In genomic region chrX:57817302-57817701, GRCh38 we compare ENCODE assay signal across 12 cellular contexts.
DNase-seq lines count a peak whose midpoint lies in the region; ATAC-seq, FAIRE-seq and TF ChIP-seq lines count a peak whose summit lies in the region.
"Had no signal": no experiment of that assay in that cellular context is flagged by ENCODE, and none has a peak within 500 bp of the region (broad histone marks: within the 10 kb centered on the region; RNA-seq: fewer than 3 reads in every experiment).

No MANE protein-coding gene starts in this region.

- 16 to 28% methylated on average over 2 of the region's 2 CpGs for WGBS in heart right ventricle, 2 donors

- peaks cover 0 to 28% (median 0%) of the 10 kb centered on the region in 7 donors for H3K27me3 ChIP-seq in heart right ventricle
- H3K27me3 ChIP-seq: sigmoid colon had no signal

- H3K9me3 ChIP-seq in heart right ventricle = peaks cover 0 to 5% (median 0%) of the 10 kb centered on the region in 11 donors
- H3K9me3 ChIP-seq: sigmoid colon had no signal

- DNase-seq in heart right ventricle (no peak), left ventricle myocardium superior (no peak), NCI-H774 (lab: John Stamatoyannopoulos, UW) (peak; percentile 0), hippocampal formation (lab: John Stamatoyannopoulos, UW) (no peak)
- DNase-seq in activated effector memory CD4-positive, alpha-beta T cell treated with anti-CD3 and anti-CD28 coated beads, Interleukin-2, amount 50 U/mL, for 16 hours = no peak
- no peak for DNase-seq in stimulated activated CD4-positive, alpha-beta T cell treated with anti-CD3 and anti-CD28 coated beads, Interleukin-2, amount 100 ng/mL, for 24 hours
- DNase-seq: Calu3; sigmoid colon; stimulated activated naive CD8-positive, alpha-beta T cell treated with anti-CD3 and anti-CD28 coated beads, Interleukin-15, amount 100 ng/mL, for 72 hours had no signal

- intact Hi-C loops in heart right ventricle (cut with DNase I) = loop anchor here in 3 of 10 donors (5.0 to 10.0 kb wide), 2 partner anchors 105 to 207 kb away; no protein-coding TSS in a partner anchor
- intact Hi-C loops in left ventricle myocardium superior (cut with micrococcal nuclease) = no loop called here

- no peak overlapping the region for H3K27ac ChIP-seq in heart right ventricle
- H3K27ac ChIP-seq: sigmoid colon, SK-N-MC had no signal

- peak in 7 of 9 donors; percentile 39 to 58 (median 41) for TF ChIP-seq CTCF in heart right ventricle (IDR thresholded peaks at IDR 0.05)

- H3K4me1 ChIP-seq in heart right ventricle = no peaks in the 10 kb centered on the region
- H3K4me1 ChIP-seq: sigmoid colon had no signal

- H3K4me3 ChIP-seq in heart right ventricle = no peak overlapping the region
- H3K4me3 ChIP-seq: sigmoid colon, SK-N-MC had no signal

- no peak for ATAC-seq in heart right ventricle
- ATAC-seq in left ventricle myocardium superior = no peak
- ATAC-seq in GM19023 (IDR thresholded peaks at IDR 0.05; ENCODE audit: unreplicated experiment) = no peak
- ATAC-seq: stimulated activated naive CD8-positive, alpha-beta T cell treated with anti-CD3 and anti-CD28 coated beads, Interleukin-15, amount 100 ng/mL, for 72 hours had no signal

- no peaks in the 10 kb centered on the region for H3K36me3 ChIP-seq in heart right ventricle
- H3K36me3 ChIP-seq: sigmoid colon had no signal

- FAIRE-seq in endometrium (lab: Jason Lieb, UNC) = peak; percentile 12
